ENCODE assay signal across 8 cellular contexts in the genomic region with DNA sequence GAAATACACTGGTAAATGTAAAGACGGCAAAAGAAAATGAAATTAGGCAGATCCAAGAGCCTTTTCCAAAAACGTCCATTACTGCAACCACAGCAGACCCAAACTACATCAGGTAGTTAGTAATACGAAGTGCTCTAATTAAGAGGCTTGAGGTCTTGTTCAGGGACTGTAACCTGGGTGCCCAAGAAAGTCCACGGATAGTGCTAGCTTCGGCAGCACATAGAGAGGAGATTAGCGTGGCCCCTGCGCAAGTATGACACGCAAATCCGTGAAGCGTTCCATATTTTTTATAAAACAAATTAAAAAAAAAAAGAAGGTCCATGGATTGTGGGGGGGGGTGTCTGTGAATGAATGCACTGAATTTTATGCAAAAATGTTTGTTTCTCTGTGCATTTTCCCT.
A peak's percentile ranks its signal among the peaks of the same experiment; 100 is the strongest.
DNase-seq lines count a peak whose midpoint lies in the region; ATAC-seq and TF ChIP-seq lines count a peak whose summit lies in the region.

No MANE protein-coding gene starts in this region.

- H3K36me3 ChIP-seq in DOHH2 (ENCODE audit: control insufficient read depth, low read length) = peaks cover 7% of the 10 kb centered on the region
- peaks cover 13% of the 10 kb centered on the region; the same call in 1 of the 2 replicates for H3K36me3 ChIP-seq in OCI-LY1 (ENCODE audit: insufficient read depth, low read length)
- H3K36me3 ChIP-seq in parathyroid adenoma (ENCODE audit: control insufficient read depth, insufficient read depth, low read length) = no peaks in the 10 kb centered on the region

- H3K79me2 ChIP-seq in DOHH2 (ENCODE audit: control insufficient read depth, low read length) (peaks cover 78% of the 10 kb centered on the region), OCI-LY1 (ENCODE audit: insufficient read depth, low read length) (peaks cover 54% of the 10 kb centered on the region), parathyroid adenoma (peaks cover 40% of the 10 kb centered on the region)

- H3K9ac ChIP-seq in OCI-LY1 (ENCODE audit: low read length) (no peak overlapping the region; the same call in 1 of the 2 replicates), parathyroid adenoma (no peak overlapping the region)

- DNase-seq in effector memory CD8-positive, alpha-beta T cell = no peak
- DNase-seq in stimulated activated CD4-positive, alpha-beta T cell treated with anti-CD3 and anti-CD28 coated beads, Interleukin-4, amount 100 ng/mL, for 4 hours = no peak
- DNase-seq in HUDEP-2 (lab: John Stamatoyannopoulos, UW; ENCODE audit: unreplicated experiment in 76 of 76) (no peak), Kasumi-1 (lab: John Stamatoyannopoulos, UW) (no peak)

- H3K4me1 Mint-ChIP-seq in effector memory CD8-positive, alpha-beta T cell (ENCODE audit: low read depth in 2 of 2) = peaks cover 17 to 46% of the 10 kb centered on the region in 2 donors

- no peaks in the 10 kb centered on the region for H3K27me3 ChIP-seq in DOHH2 (ENCODE audit: control insufficient read depth, low read length)
- H3K27me3 ChIP-seq in OCI-LY1 (ENCODE audit: insufficient read depth, low read length) = no peaks in the 10 kb centered on the region
- no peaks in the 10 kb centered on the region for H3K27me3 ChIP-seq in parathyroid adenoma (ENCODE audit: control insufficient read depth, insufficient read depth, low read length)

- H3K4me1 ChIP-seq in DOHH2 (ENCODE audit: control insufficient read depth, low read length) (peaks cover 26% of the 10 kb centered on the region), OCI-LY1 (ENCODE audit: insufficient read depth, low read length, severe bottlenecking) (peaks cover 26% of the 10 kb centered on the region), parathyroid adenoma (peaks cover 7% of the 10 kb centered on the region)

- no peaks in the 10 kb centered on the region for H3K9me3 ChIP-seq in DOHH2 (ENCODE audit: control insufficient read depth, insufficient read depth, low read length)
- no peaks in the 10 kb centered on the region for H3K9me3 ChIP-seq in OCI-LY1 (ENCODE audit: low read length)
- H3K9me3 ChIP-seq in parathyroid adenoma (ENCODE audit: control insufficient read depth, low read length) = no peaks in the 10 kb centered on the region

- peak overlapping the region; percentile 97; the same call in 1 of the 2 replicates for H3K4me3 ChIP-seq in DOHH2 (ENCODE audit: low read length)
- H3K4me3 ChIP-seq in OCI-LY1 (ENCODE audit: low read depth, low read length, poor library complexity, severe bottlenecking) = peak overlapping the region; percentile 83
- H3K4me3 ChIP-seq in parathyroid adenoma (ENCODE audit: low read depth, low read length) = peak overlapping the region; percentile 95

- peak overlapping the region; percentile 84 to 91 for H3K4me3 Mint-ChIP-seq in effector memory CD8-positive, alpha-beta T cell

- H2AFZ ChIP-seq in OCI-LY1 (ENCODE audit: low read length) (no peak overlapping the region), parathyroid adenoma (no peak overlapping the region)

- TF ChIP-seq CTCF in DOHH2 (IDR thresholded peaks at IDR 0.05; ENCODE audit: low read depth, low read length, poor library complexity, severe bottlenecking) (no peak), OCI-LY1 (IDR thresholded peaks at IDR 0.05; ENCODE audit: low read length) (no peak), parathyroid adenoma (IDR thresholded peaks at IDR 0.05) (no peak)

- no peaks in the 10 kb centered on the region for H3K27me3 Mint-ChIP-seq in effector memory CD8-positive, alpha-beta T cell

- no peak overlapping the region for H3K27ac ChIP-seq in DOHH2 (ENCODE audit: low read depth, low read length)
- H3K27ac ChIP-seq in OCI-LY1 (ENCODE audit: low read depth, low read length, poor library complexity, severe bottlenecking) = no peak overlapping the region
- no peak overlapping the region for H3K27ac ChIP-seq in parathyroid adenoma

- H4K20me1 ChIP-seq in DOHH2 (ENCODE audit: control insufficient read depth, insufficient read depth, low read depth, low read length) (peaks cover 8% of the 10 kb centered on the region; the same call in 1 of the 2 replicates), OCI-LY1 (ENCODE audit: insufficient read depth, low read length) (no peaks in the 10 kb centered on the region)

- H3K9me2 ChIP-seq in DOHH2 (replicated peaks; ENCODE audit: control insufficient read depth, low read length) (no peaks in the 10 kb centered on the region), OCI-LY1 (ENCODE audit: low read depth, low read length) (no peaks in the 10 kb centered on the region)

- H3K4me2 ChIP-seq in DOHH2 (ENCODE audit: low read length) = peak overlapping the region; percentile 72
- peak overlapping the region; percentile 86 for H3K4me2 ChIP-seq in OCI-LY1 (ENCODE audit: low read length)
- peak overlapping the region; percentile 73 for H3K4me2 ChIP-seq in parathyroid adenoma (ENCODE audit: low read length)

- ATAC-seq in effector memory CD8-positive, alpha-beta T cell (replicated peaks) = no peak
- ATAC-seq in GM18867 (IDR thresholded peaks at IDR 0.05; ENCODE audit: unreplicated experiment) = no peak

- H3F3A ChIP-seq in DOHH2 (ENCODE audit: control insufficient read depth, insufficient read depth) = no peaks in the 10 kb centered on the region
- H3F3A ChIP-seq in OCI-LY1 (ENCODE audit: insufficient read depth, low read length) = no peaks in the 10 kb centered on the region

- H3K9me3 Mint-ChIP-seq in effector memory CD8-positive, alpha-beta T cell = no peaks in the 10 kb centered on the region

- H3K36me3 Mint-ChIP-seq in effector memory CD8-positive, alpha-beta T cell (ENCODE audit: insufficient read depth) = peaks cover 41% of the 10 kb centered on the region

- H3K27ac Mint-ChIP-seq in effector memory CD8-positive, alpha-beta T cell = peak overlapping the region; percentile 13 to 98
